In the genomic region with DNA sequence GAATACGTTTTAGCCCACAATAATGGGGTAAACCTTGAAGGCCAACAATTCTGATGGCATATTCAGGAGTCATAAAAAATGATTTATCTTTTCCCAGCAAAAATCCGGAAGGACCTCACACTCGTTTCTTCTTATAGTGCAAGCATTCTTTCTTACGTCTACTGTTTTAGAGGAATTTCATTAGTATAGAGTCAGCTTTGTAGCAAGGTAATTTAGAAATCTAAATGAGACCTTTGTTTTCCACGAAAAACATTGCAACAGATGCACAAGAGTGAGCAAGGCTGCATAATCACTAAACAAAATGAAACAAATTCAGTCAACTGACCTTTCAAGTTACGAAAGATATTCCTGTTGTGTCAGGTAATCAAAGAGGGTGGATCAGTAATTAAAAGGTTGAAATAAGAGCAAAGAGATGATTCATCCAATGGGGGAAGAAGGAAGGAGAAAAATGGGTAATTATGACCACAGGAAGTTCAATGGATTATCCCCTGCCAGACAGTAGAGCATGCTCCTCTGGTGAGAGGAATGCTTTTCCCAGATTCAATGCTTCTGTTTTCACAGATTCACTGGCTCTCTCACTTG, we compare ENCODE assay signal across 7 cellular contexts. TPM values are rescaled to one million over a fixed set of nuclear protein-coding genes. Genes with fewer than 3 reads are reported as not detected.
A peak's percentile ranks its signal among the peaks of the same experiment; 100 is the strongest.
DNase-seq lines count a peak whose midpoint lies in the region; ATAC-seq and TF ChIP-seq lines count a peak whose summit lies in the region.

No MANE protein-coding gene starts in this region.

- H3K4me1 Mint-ChIP-seq in nephron progenitor cell: peaks cover 37% of the 10 kb centered on the region

- no peaks in the 10 kb centered on the region for H3K36me3 ChIP-seq in colonic mucosa

- H3K9me3 ChIP-seq in colonic mucosa: no peaks in the 10 kb centered on the region

- H3K27ac ChIP-seq in colonic mucosa: peak overlapping the region; percentile 97

- no peak for TF ChIP-seq CTCF in GM12864 (IDR thresholded peaks at IDR 0.05; ENCODE audit: low read depth, low read length, missing control alignments)
- peak; percentile 39 for TF ChIP-seq CTCF in colonic mucosa (IDR thresholded peaks at IDR 0.05)
- peak; percentile 37 for TF ChIP-seq CTCF in nephron progenitor cell (IDR thresholded peaks at IDR 0.05)

- peak overlapping the region; percentile 96 for H3K4me3 Mint-ChIP-seq in nephron progenitor cell

- ATAC-seq in GM19035 (IDR thresholded peaks at IDR 0.05; ENCODE audit: unreplicated experiment): no peak

- H3K9me3 Mint-ChIP-seq in nephron progenitor cell: peaks cover 12% of the 10 kb centered on the region

- H3K27me3 ChIP-seq in colonic mucosa: no peaks in the 10 kb centered on the region

- peak overlapping the region; percentile 99 for H3K27ac Mint-ChIP-seq in nephron progenitor cell

- H3K36me3 Mint-ChIP-seq in nephron progenitor cell (ENCODE audit: low read depth): peaks cover 7% of the 10 kb centered on the region

- intact Hi-C loops in colonic mucosa (cut with DNase I): no loop called here

- H3K27me3 Mint-ChIP-seq in nephron progenitor cell (ENCODE audit: low read depth, poor library complexity): peaks cover 7% of the 10 kb centered on the region

- H3K9ac ChIP-seq in colonic mucosa (ENCODE audit: low read depth in 2 of 2, low read length in 2 of 2): peak overlapping the region; percentile 45 to 100

- DNase-seq in GM12864 (ENCODE audit: low read depth) (no peak), NCI-H146 treated with DMSO at 0.1 percent for 48 hours (lab: John Stamatoyannopoulos, UW; ENCODE audit: unreplicated experiment) (peak; percentile 37), colonic mucosa (no peak), nephron progenitor cell (no peak), NCI-H1105 treated with DMSO at 0.1 percent for 48 hours (lab: John Stamatoyannopoulos, UW) (no peak), DMS 273 treated with DMSO at 0.1 percent for 48 hours (lab: John Stamatoyannopoulos, UW) (no peak)

- peak overlapping the region; percentile 91 for H3K4me3 ChIP-seq in GM12864 (ENCODE audit: low read depth, low read length)
- peak overlapping the region; percentile 88 for H3K4me3 ChIP-seq in colonic mucosa

- H3K4me1 ChIP-seq in colonic mucosa: peaks cover 8% of the 10 kb centered on the region

RNA-seq across cellular contexts. Expression of a gene that starts 0.6 kb away (rescaled TPM):
- 100 to 1,000 TPM; 381 to 523 TPM for total RNA-seq in colonic mucosa

RNA-seq across cellular contexts. Expression of a gene that starts 22.1 kb away (rescaled TPM):
- 10 to 100 TPM; 41.6 to 42.1 TPM for total RNA-seq in colonic mucosa

RNA-seq across cellular contexts. Expression of a gene that starts 41.8 kb away (rescaled TPM):
- 10 to 100 TPM; 40.6 to 54.8 TPM for total RNA-seq in colonic mucosa
